Comparison of ENCODE assay signal across 19 cellular contexts in the genomic region with DNA sequence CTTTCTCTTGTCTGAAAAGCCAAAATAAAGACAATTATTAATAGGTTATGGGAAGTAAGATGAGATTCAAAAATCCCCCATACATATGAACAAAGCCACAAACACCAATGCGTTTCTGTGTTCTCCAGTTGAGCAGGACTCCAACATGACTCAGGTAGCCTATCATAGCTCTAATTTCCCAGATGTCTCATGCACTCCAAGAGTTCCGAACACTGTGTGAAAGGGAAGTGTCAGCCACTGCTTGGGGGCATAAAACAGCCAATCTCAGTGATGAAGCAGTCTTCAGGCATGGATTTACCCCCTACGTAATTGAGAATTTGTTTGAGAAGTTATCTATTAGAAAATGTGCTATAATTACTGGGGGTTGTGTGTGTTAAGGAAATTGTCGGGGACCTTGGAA.
DNase-seq lines count a peak whose midpoint lies in the region; ATAC-seq and TF ChIP-seq lines count a peak whose summit lies in the region.
"Had no signal": no experiment of that assay in that cellular context is flagged by ENCODE, and none has a peak within 500 bp of the region (broad histone marks: within the 10 kb centered on the region; RNA-seq: fewer than 3 reads in every experiment).

No MANE protein-coding gene starts in this region.

- no peak overlapping the region for H3K27ac Mint-ChIP-seq in neural progenitor cell
- H3K27ac Mint-ChIP-seq: activated naive CD4-positive, alpha-beta T cell treated with anti-CD3 and anti-CD28 coated beads, Interleukin-2, amount 50 U/mL, for 72 hours; naive thymus-derived CD4-positive, alpha-beta T cell had no signal

- H3K4me3 Mint-ChIP-seq in neural progenitor cell, result no peak overlapping the region
- H3K4me3 Mint-ChIP-seq: naive thymus-derived CD4-positive, alpha-beta T cell had no signal

- H3K27me3 ChIP-seq in neural progenitor cell, result no peaks in the 10 kb centered on the region

- intact Hi-C loops in cardiac septum (cut with DNase I), result loop anchor here (10.0 kb wide), 1 partner anchor 150 kb away; the partner anchor contains the start of gene AVPR1A

- DNase-seq in neural progenitor cell (ENCODE audit: low spot score) (no peak), SIG-M5 (lab: John Stamatoyannopoulos, UW) (no peak), cardiac septum (ENCODE audit: low spot score) (no peak), substantia nigra (lab: John Stamatoyannopoulos, UW) (no peak)
- no peak for DNase-seq in central memory CD4-positive, alpha-beta T cell
- DNase-seq: activated CD4-positive, CD25-positive, alpha-beta regulatory T cell; BE2C; foreskin melanocyte; MM.1S; naive thymus-derived CD4-positive, alpha-beta T cell; NCI-H2107; stimulated activated CD4-positive, alpha-beta T cell treated with anti-CD3 and anti-CD28 coated beads, Interleukin-12 subunit alpha, Interleukin-12 subunit beta, amount 100 ng/mL, for 4 hours had no signal

- H3K36me3 ChIP-seq in neural progenitor cell, result no peaks in the 10 kb centered on the region
- H3K36me3 ChIP-seq: BE2C, prostate gland had no signal

- no peaks in the 10 kb centered on the region for H3F3A ChIP-seq in neural progenitor cell (ENCODE audit: low read depth)

- no peaks in the 10 kb centered on the region for H3K27me3 Mint-ChIP-seq in neural progenitor cell (ENCODE audit: insufficient read depth, low read depth)
- H3K27me3 Mint-ChIP-seq: naive thymus-derived CD4-positive, alpha-beta T cell had no signal

- H4K20me1 ChIP-seq in neural progenitor cell (ENCODE audit: low read depth), result no peaks in the 10 kb centered on the region

- peak overlapping the region; percentile 35 for H2AFZ ChIP-seq in neural progenitor cell (replicated peaks)

- H3K9me3 Mint-ChIP-seq in neural progenitor cell, result peaks cover 3% of the 10 kb centered on the region
- H3K9me3 Mint-ChIP-seq: activated naive CD4-positive, alpha-beta T cell treated with anti-CD3 and anti-CD28 coated beads, Interleukin-2, amount 50 U/mL, for 72 hours had no signal

- H3K4me2 ChIP-seq in neural progenitor cell, result no peak overlapping the region

- H3K4me3 ChIP-seq in neural progenitor cell, result no peak overlapping the region
- H3K4me3 ChIP-seq: prostate gland had no signal

- no peak for TF ChIP-seq CTCF in neural progenitor cell (IDR thresholded peaks at IDR 0.05)

- no peaks in the 10 kb centered on the region for H3K9me3 ChIP-seq in neural progenitor cell (ENCODE audit: low read depth)
- H3K9me3 ChIP-seq: BE2C, prostate gland had no signal

- H3K27ac ChIP-seq in neural progenitor cell (no peak overlapping the region), substantia nigra (ENCODE audit: low read depth, low read length, poor library complexity, severe bottlenecking) (no peak overlapping the region)
- H3K27ac ChIP-seq: prostate gland, RWPE1 had no signal

- peak; percentile 52 for ATAC-seq in GM18873 (IDR thresholded peaks at IDR 0.05; ENCODE audit: low FRiP score, unreplicated experiment)
- peak; percentile 38 for ATAC-seq in GM21825 (IDR thresholded peaks at IDR 0.05; ENCODE audit: unreplicated experiment)
- peak; percentile 50 for ATAC-seq in HG03457 (IDR thresholded peaks at IDR 0.05; ENCODE audit: unreplicated experiment)
- ATAC-seq: activated naive CD4-positive, alpha-beta T cell treated with anti-CD3 and anti-CD28 coated beads, Interleukin-2, amount 50 U/mL, for 72 hours; HCT116; naive thymus-derived CD4-positive, alpha-beta T cell had no signal

- no peaks in the 10 kb centered on the region for H3K79me2 ChIP-seq in neural progenitor cell (ENCODE audit: low read depth)

- H3K4me1 ChIP-seq in neural progenitor cell, result no peaks in the 10 kb centered on the region
- H3K4me1 ChIP-seq: BE2C, prostate gland had no signal

- H3K36me3 Mint-ChIP-seq in neural progenitor cell, result no peaks in the 10 kb centered on the region
- H3K36me3 Mint-ChIP-seq: activated naive CD4-positive, alpha-beta T cell treated with anti-CD3 and anti-CD28 coated beads, Interleukin-2, amount 50 U/mL, for 72 hours; naive thymus-derived CD4-positive, alpha-beta T cell had no signal

- no peak overlapping the region for H3K9ac ChIP-seq in neural progenitor cell

- H3K4me1 Mint-ChIP-seq in neural progenitor cell, result peaks cover 12% of the 10 kb centered on the region
